In the genomic region with DNA sequence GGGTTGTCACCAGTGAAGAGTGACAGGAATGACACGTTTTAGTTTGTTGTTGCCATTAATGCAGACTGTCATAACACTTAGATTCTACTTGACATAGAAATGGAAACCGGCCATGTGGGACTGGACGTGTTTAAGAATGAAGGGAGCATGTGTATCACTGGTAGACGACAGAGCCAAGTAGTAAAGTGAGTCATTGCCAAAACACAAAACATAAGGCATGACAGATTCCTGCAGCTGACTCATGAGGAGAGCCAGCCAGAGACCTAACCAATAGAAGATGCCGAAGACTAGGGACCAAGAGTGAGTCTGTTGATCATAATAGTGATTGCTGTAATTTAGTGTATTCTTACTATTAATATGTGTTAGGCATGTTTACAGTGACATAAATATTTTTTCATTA, we compare ENCODE assay signal across 10 cellular contexts.
DNase-seq lines count a peak whose midpoint lies in the region; ATAC-seq and TF ChIP-seq lines count a peak whose summit lies in the region.
"Had no signal": no experiment of that assay in that cellular context is flagged by ENCODE, and none has a peak within 500 bp of the region (broad histone marks: within the 10 kb centered on the region; RNA-seq: fewer than 3 reads in every experiment).

No MANE protein-coding gene starts in this region.

- H3K4me3 ChIP-seq in Panc1 (ENCODE audit: low read depth in 2 of 2, low read length in 2 of 2) (no peak overlapping the region), fibroblast of lung (replicated peaks in 1 of 4; ENCODE audit: control extremely low read depth in 1 of 4, insufficient read depth in 1 of 4, low read depth in 3 of 4, low read length in 4 of 4) (no peak overlapping the region), neural progenitor cell (no peak overlapping the region)
- H3K4me3 ChIP-seq: stomach had no signal

- H3K9ac ChIP-seq in fibroblast of lung (ENCODE audit: insufficient read depth, low read length) = no peak overlapping the region
- H3K9ac ChIP-seq in neural progenitor cell = no peak overlapping the region

- POLR2A ChIA-PET in Panc1 (lab: Charles Lee) = no interaction called here

- H3K27ac Mint-ChIP-seq in neural progenitor cell = no peak overlapping the region
- H3K27ac Mint-ChIP-seq: activated CD4-positive, alpha-beta memory T cell treated with anti-CD3 and anti-CD28 coated beads, Interleukin-2, amount 10 ng/mL, durations not matched to agents 7 days and 5 days had no signal

- H3K9me3 ChIP-seq in Panc1 (ENCODE audit: control insufficient read depth, insufficient read depth, low read depth, low read length) = no peaks in the 10 kb centered on the region
- no peaks in the 10 kb centered on the region for H3K9me3 ChIP-seq in fibroblast of lung (ENCODE audit: control insufficient read depth, insufficient read depth, low read depth, low read length)
- H3K9me3 ChIP-seq in neural progenitor cell (ENCODE audit: low read depth) = no peaks in the 10 kb centered on the region
- H3K9me3 ChIP-seq: stomach had no signal

- peak; percentile 75 for DNase-seq in H4 (ENCODE audit: low spot score)
- peak; percentile 12 for DNase-seq in Panc1 (ENCODE audit: low read depth, low spot score)
- DNase-seq in fibroblast of lung (ENCODE audit: low read depth in 2 of 2) = peak; percentile 8 to 92
- peak; percentile 71 for DNase-seq in renal cortical epithelial cell (ENCODE audit: low read depth)
- DNase-seq in inferior parietal cortex (ENCODE audit: extremely low spot score) = no peak
- DNase-seq in neural progenitor cell (ENCODE audit: low spot score) = no peak
- DNase-seq: activated CD4-positive, alpha-beta memory T cell treated with anti-CD3 and anti-CD28 coated beads, Interleukin-2, amount 10 ng/mL, durations not matched to agents 7 days and 5 days; NCI-H2107; stomach had no signal

- no peaks in the 10 kb centered on the region for H3K36me3 ChIP-seq in Panc1 (ENCODE audit: control insufficient read depth, insufficient read depth, low read length)
- H3K36me3 ChIP-seq in fibroblast of lung (ENCODE audit: control insufficient read depth, insufficient read depth, low read length) = no peaks in the 10 kb centered on the region
- no peaks in the 10 kb centered on the region for H3K36me3 ChIP-seq in neural progenitor cell
- H3K36me3 ChIP-seq: stomach had no signal

- ATAC-seq in Panc1 (no peak), GM18907 (IDR thresholded peaks at IDR 0.05; ENCODE audit: unreplicated experiment) (no peak)

- no peak overlapping the region for H3K27ac ChIP-seq in Panc1 (ENCODE audit: low read length)
- H3K27ac ChIP-seq in fibroblast of lung (ENCODE audit: insufficient read depth, low read length) = no peak overlapping the region
- no peak overlapping the region for H3K27ac ChIP-seq in neural progenitor cell
- H3K27ac ChIP-seq: stomach had no signal

- intact Hi-C loops in Panc1 (cut with micrococcal nuclease; ENCODE audit: unreplicated experiment) = no loop called here

- H3K4me1 ChIP-seq in Panc1 (ENCODE audit: control insufficient read depth, insufficient read depth, low read length) (no peaks in the 10 kb centered on the region), fibroblast of lung (ENCODE audit: control insufficient read depth, extremely low read depth, insufficient read depth, low read length) (no peaks in the 10 kb centered on the region), neural progenitor cell (no peaks in the 10 kb centered on the region)
- H3K4me1 ChIP-seq: stomach had no signal

- H2AFZ ChIP-seq in fibroblast of lung (ENCODE audit: low read length) (no peak overlapping the region), neural progenitor cell (replicated peaks) (no peak overlapping the region)

- no peak overlapping the region for H3K4me3 Mint-ChIP-seq in neural progenitor cell
- H3K4me3 Mint-ChIP-seq: activated CD4-positive, alpha-beta memory T cell treated with anti-CD3 and anti-CD28 coated beads, Interleukin-2, amount 10 ng/mL, durations not matched to agents 7 days and 5 days had no signal

- CTCF ChIA-PET in Panc1 (lab: Charles Lee) = no interaction called here

- H3K4me1 Mint-ChIP-seq in neural progenitor cell = no peaks in the 10 kb centered on the region
- H3K4me1 Mint-ChIP-seq: activated CD4-positive, alpha-beta memory T cell treated with anti-CD3 and anti-CD28 coated beads, Interleukin-2, amount 10 ng/mL, durations not matched to agents 7 days and 5 days had no signal

- H3K9me3 Mint-ChIP-seq in neural progenitor cell = peaks cover 3% of the 10 kb centered on the region
- H3K9me3 Mint-ChIP-seq: activated CD4-positive, alpha-beta memory T cell treated with anti-CD3 and anti-CD28 coated beads, Interleukin-2, amount 10 ng/mL, durations not matched to agents 7 days and 5 days had no signal

- H3K79me2 ChIP-seq in fibroblast of lung (ENCODE audit: control insufficient read depth, insufficient read depth, low read length) = no peaks in the 10 kb centered on the region
- no peaks in the 10 kb centered on the region for H3K79me2 ChIP-seq in neural progenitor cell (ENCODE audit: low read depth)

- H3K4me2 ChIP-seq in fibroblast of lung (ENCODE audit: extremely low read depth, insufficient read depth, low read length) (no peak overlapping the region), neural progenitor cell (no peak overlapping the region)

- in situ Hi-C loops in Panc1 (cut with HindIII; ENCODE audit: low pct_unique_long_range_greater_than_20kb, low sequenced_read_pairs) = no loop called here

- no TSS peak for BruUV-seq in Panc1 (replicated peaks; lab: Mats Ljungman, UMichigan)

- H3K27me3 Mint-ChIP-seq in neural progenitor cell (ENCODE audit: insufficient read depth, low read depth) = no peaks in the 10 kb centered on the region
- H3K27me3 Mint-ChIP-seq: activated CD4-positive, alpha-beta memory T cell treated with anti-CD3 and anti-CD28 coated beads, Interleukin-2, amount 10 ng/mL, durations not matched to agents 7 days and 5 days had no signal

- no peaks in the 10 kb centered on the region for H3K36me3 Mint-ChIP-seq in neural progenitor cell

- H4K20me1 ChIP-seq in fibroblast of lung (ENCODE audit: control insufficient read depth, extremely low read depth, insufficient read depth, low read length) (no peaks in the 10 kb centered on the region), neural progenitor cell (ENCODE audit: low read depth) (no peaks in the 10 kb centered on the region)

- TF ChIP-seq CTCF in Panc1 (IDR thresholded peaks at IDR 0.05) (no peak), fibroblast of lung (conservative IDR thresholded peaks at IDR 0.05 in 1 of 2, IDR thresholded peaks at IDR 0.05 in 1 of 2; ENCODE audit: low read depth in 1 of 2, low read length in 2 of 2) (no peak), neural progenitor cell (IDR thresholded peaks at IDR 0.05) (no peak)

- no peaks in the 10 kb centered on the region for H3F3A ChIP-seq in neural progenitor cell (ENCODE audit: low read depth)

- H3K27me3 ChIP-seq in Panc1 (ENCODE audit: control insufficient read depth, insufficient read depth, low read length) (no peaks in the 10 kb centered on the region; the same call in 1 of the 2 replicates), fibroblast of lung (ENCODE audit: control insufficient read depth, insufficient read depth, low read length) (no peaks in the 10 kb centered on the region), neural progenitor cell (no peaks in the 10 kb centered on the region)
- H3K27me3 ChIP-seq: stomach had no signal

Comparison
In these comparisons a context has a peak if more than half of its experiments do, and no peak if none do; other contexts are left out.
1. DNase-seq: peak in H4 (single experiment), Panc1 (single experiment), fibroblast of lung (2 of 2) and renal cortical epithelial cell (single experiment); none in inferior parietal cortex (single experiment) and neural progenitor cell (single experiment).